ENCODE assay signal across 1 cellular context in the genomic region with DNA sequence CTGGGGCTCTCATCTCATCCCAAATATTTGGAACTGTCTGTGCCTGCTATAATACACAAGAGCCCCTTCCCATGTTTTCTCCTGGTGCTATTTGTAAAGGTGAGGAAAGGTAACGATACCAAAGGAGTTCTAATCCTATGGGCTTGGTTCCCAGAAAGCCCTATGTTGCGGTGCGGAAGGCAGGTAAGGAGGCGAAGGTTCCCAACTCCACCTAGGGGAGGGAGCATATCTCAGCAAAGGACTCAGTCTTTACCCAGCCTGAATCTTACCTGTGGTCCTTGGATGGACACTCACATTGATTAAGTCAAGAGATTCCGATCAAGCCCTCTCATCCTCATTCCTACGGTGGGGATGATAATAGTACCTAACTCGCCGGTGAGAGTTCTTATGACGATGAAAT.
TF ChIP-seq lines count a peak whose summit lies in the region.

No MANE protein-coding gene starts in this region.

TF ChIP-seq in H1, 55 proteins besides CTCF, POLR2A, EP300 and RAD21:
- TF ChIP-seq YY1 (IDR thresholded peaks at IDR 0.05; ENCODE audit: low read depth, low read length) (no peak), EGR1 (IDR thresholded peaks at IDR 0.05; ENCODE audit: borderline replicate concordance, low read depth, low read length) (no peak), HDAC6 (IDR thresholded peaks at IDR 0.05; ENCODE audit: low read depth, low read length) (no peak), RBBP5 (IDR thresholded peaks at IDR 0.05; ENCODE audit: borderline replicate concordance, low read depth, low read length) (no peak), GTF2F1 (IDR thresholded peaks at IDR 0.05; ENCODE audit: borderline replicate concordance, low read depth, low read length) (no peak), EZH2 (IDR thresholded peaks at IDR 0.05; ENCODE audit: low read depth, low read length, severe bottlenecking) (no peak)
